26 cellular contexts compared by ENCODE assay signal in the genomic region with DNA sequence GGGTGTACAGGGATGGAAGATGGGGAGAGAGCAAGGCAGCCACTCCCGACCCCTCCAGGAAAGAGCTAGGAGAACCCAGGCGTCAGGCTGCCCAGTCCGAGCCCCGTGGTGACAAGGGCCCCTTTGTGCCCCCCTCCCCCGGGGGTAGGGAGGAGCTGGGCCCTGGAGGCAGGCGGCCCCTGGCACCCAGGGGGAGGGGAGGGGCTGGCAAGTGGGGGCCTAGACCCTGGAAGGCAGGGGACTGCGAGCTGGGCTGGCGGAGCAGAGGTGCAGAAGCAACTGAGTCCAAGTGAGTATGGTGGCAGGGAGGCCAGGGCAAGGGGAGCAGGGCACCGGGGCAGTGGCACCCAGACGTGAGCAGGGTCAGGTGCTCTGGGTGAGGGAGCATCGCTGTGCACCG. TPM values are rescaled to one million over a fixed set of nuclear protein-coding genes. Genes with fewer than 3 reads are reported as not detected.
DNase-seq lines count a peak whose midpoint lies in the region; ATAC-seq, FAIRE-seq and TF ChIP-seq lines count a peak whose summit lies in the region.
"Had no signal": no experiment of that assay in that cellular context is flagged by ENCODE, and none has a peak within 500 bp of the region (broad histone marks: within the 10 kb centered on the region; RNA-seq: fewer than 3 reads in every experiment).

A gene with protein sequence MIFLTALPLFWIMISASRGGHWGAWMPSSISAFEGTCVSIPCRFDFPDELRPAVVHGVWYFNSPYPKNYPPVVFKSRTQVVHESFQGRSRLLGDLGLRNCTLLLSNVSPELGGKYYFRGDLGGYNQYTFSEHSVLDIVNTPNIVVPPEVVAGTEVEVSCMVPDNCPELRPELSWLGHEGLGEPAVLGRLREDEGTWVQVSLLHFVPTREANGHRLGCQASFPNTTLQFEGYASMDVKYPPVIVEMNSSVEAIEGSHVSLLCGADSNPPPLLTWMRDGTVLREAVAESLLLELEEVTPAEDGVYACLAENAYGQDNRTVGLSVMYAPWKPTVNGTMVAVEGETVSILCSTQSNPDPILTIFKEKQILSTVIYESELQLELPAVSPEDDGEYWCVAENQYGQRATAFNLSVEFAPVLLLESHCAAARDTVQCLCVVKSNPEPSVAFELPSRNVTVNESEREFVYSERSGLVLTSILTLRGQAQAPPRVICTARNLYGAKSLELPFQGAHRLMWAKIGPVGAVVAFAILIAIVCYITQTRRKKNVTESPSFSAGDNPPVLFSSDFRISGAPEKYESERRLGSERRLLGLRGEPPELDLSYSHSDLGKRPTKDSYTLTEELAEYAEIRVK (plus strand): TSS at position 246 of the 400 bp plus-strand sequence. CDS start 3,248 bp downstream, outside the sequence.

- H3K79me2 ChIP-seq in PC-9 (ENCODE audit: low read depth) = no peaks in the 10 kb centered on the region
- H3K79me2 ChIP-seq in neural progenitor cell (ENCODE audit: low read depth) = no peaks in the 10 kb centered on the region

- no peaks in the 10 kb centered on the region for H3K9me3 ChIP-seq in PC-9 (ENCODE audit: insufficient read depth, low read depth)
- H3K9me3 ChIP-seq in neural progenitor cell (ENCODE audit: low read depth) = no peaks in the 10 kb centered on the region
- H3K9me3 ChIP-seq: prostate gland, tibial artery had no signal

- peak within 1 kb of the TSS; percentile 25 for H3K27ac Mint-ChIP-seq in neural progenitor cell
- H3K27ac Mint-ChIP-seq: activated CD8-positive, alpha-beta memory T cell treated with anti-CD3 and anti-CD28 coated beads, Interleukin-2, amount 10 ng/mL, durations not matched to agents 7 days and 5 days; activated naive CD8-positive, alpha-beta T cell; memory B cell; T-helper 1 cell treated with Interleukin-12 subunit alpha and Interleukin-12 subunit beta and Interleukin-4 antibody, amounts not matched to agents 30 μg/mL and 1 μg/mL, for 36 hours had no signal

- no peak for TF ChIP-seq CTCF in PC-9 (conservative IDR thresholded peaks at IDR 0.05)
- no peak for TF ChIP-seq CTCF in neural progenitor cell (IDR thresholded peaks at IDR 0.05)

- H3K36me3 ChIP-seq in PC-9 (ENCODE audit: low read depth) = no peaks in the 10 kb centered on the region
- no peaks in the 10 kb centered on the region for H3K36me3 ChIP-seq in neural progenitor cell
- H3K36me3 ChIP-seq: prostate gland, tibial artery had no signal

- H3F3A ChIP-seq in PC-9 (ENCODE audit: insufficient read depth, low read depth) (peaks cover 20% of the 10 kb centered on the region; the same call in 1 of the 2 replicates), neural progenitor cell (ENCODE audit: low read depth) (peaks cover 7% of the 10 kb centered on the region)

- H3K27me3 Mint-ChIP-seq in neural progenitor cell (ENCODE audit: insufficient read depth, low read depth) = peaks cover 12% of the 10 kb centered on the region
- H3K27me3 Mint-ChIP-seq: activated CD8-positive, alpha-beta memory T cell treated with anti-CD3 and anti-CD28 coated beads, Interleukin-2, amount 10 ng/mL, durations not matched to agents 7 days and 5 days; activated naive CD8-positive, alpha-beta T cell had no signal

- H4K20me1 ChIP-seq in PC-9 (ENCODE audit: insufficient read depth) (no peaks in the 10 kb centered on the region), neural progenitor cell (ENCODE audit: low read depth) (no peaks in the 10 kb centered on the region)

- H3K27me3 ChIP-seq in PC-9 (ENCODE audit: insufficient read depth, low read depth) (0 out of 2 replicates have a peak, but pooled peaks cover 3% of the 10 kb centered on the region), neural progenitor cell (no peaks in the 10 kb centered on the region)

- FAIRE-seq in frontal cortex (lab: Jason Lieb, UNC) = no peak
- FAIRE-seq: GM19239, RCC 7860 had no signal

- no peaks in the 10 kb centered on the region for H3K9me3 Mint-ChIP-seq in neural progenitor cell
- H3K9me3 Mint-ChIP-seq: memory B cell; T-helper 1 cell treated with Interleukin-12 subunit alpha and Interleukin-12 subunit beta and Interleukin-4 antibody, amounts not matched to agents 30 μg/mL and 1 μg/mL, for 36 hours had no signal

- H3K4me1 Mint-ChIP-seq in neural progenitor cell = peaks cover 3% of the 10 kb centered on the region

- ATAC-seq in GM18858 (IDR thresholded peaks at IDR 0.05; ENCODE audit: unreplicated experiment) = no peak
- ATAC-seq: activated CD8-positive, alpha-beta memory T cell treated with anti-CD3 and anti-CD28 coated beads, Interleukin-2, amount 10 ng/mL, durations not matched to agents 7 days and 5 days; foreskin keratinocyte had no signal

- H3K4me2 ChIP-seq in PC-9 (no peak within 1 kb of the TSS), neural progenitor cell (no peak within 1 kb of the TSS)

- H3K27ac ChIP-seq in PC-9 (no peak within 1 kb of the TSS), neural progenitor cell (no peak within 1 kb of the TSS), temporal lobe (ENCODE audit: low read depth, low read length) (peak within 1 kb of the TSS; percentile 100)
- H3K27ac ChIP-seq: foreskin keratinocyte, prostate gland, skin epidermis, tibial artery had no signal

- H3K36me3 Mint-ChIP-seq in neural progenitor cell = no peaks in the 10 kb centered on the region
- H3K36me3 Mint-ChIP-seq: activated CD8-positive, alpha-beta memory T cell treated with anti-CD3 and anti-CD28 coated beads, Interleukin-2, amount 10 ng/mL, durations not matched to agents 7 days and 5 days; activated naive CD8-positive, alpha-beta T cell; memory B cell had no signal

- peaks cover 11% of the 10 kb centered on the region; the same call in 1 of the 2 replicates for H3K4me1 ChIP-seq in PC-9 (replicated peaks; ENCODE audit: insufficient read depth)
- H3K4me1 ChIP-seq in neural progenitor cell = peaks cover 8% of the 10 kb centered on the region
- H3K4me1 ChIP-seq: foreskin keratinocyte, prostate gland, tibial artery had no signal

- POLR2A ChIA-PET in PC-9 (lab: Charles Lee; ENCODE audit: unreplicated experiment) = no interaction called here

- H3K9me2 ChIP-seq in PC-9 (ENCODE audit: insufficient read depth) = no peaks in the 10 kb centered on the region

- H3K9ac ChIP-seq in neural progenitor cell = no peak within 1 kb of the TSS

- H3K4me3 ChIP-seq in PC-9 (no peak within 1 kb of the TSS), neural progenitor cell (no peak within 1 kb of the TSS)
- H3K4me3 ChIP-seq: prostate gland, skin epidermis, tibial artery had no signal

- CTCF ChIA-PET in PC-9 (lab: Charles Lee) = interaction anchor here (0.7 kb wide), 1 partner anchor 15 kb away, joined by 3 read pairs; no protein-coding TSS in a partner anchor

- intact Hi-C loops in PC-9 (cut with micrococcal nuclease; ENCODE audit: unreplicated experiment) = no loop called here

- no TSS peak for BruUV-seq in PC-9 (replicated peaks; lab: Mats Ljungman, UMichigan)

- DNase-seq in PC-9 (no peak), frontal cortex (ENCODE audit: low spot score in 2 of 2) (peak; percentile 61 to 78), neural progenitor cell (ENCODE audit: low spot score) (no peak), DMS79 (lab: John Stamatoyannopoulos, UW) (no peak), SHP77 treated with DMSO at 0.1 percent for 48 hours (lab: John Stamatoyannopoulos, UW) (no peak), NCI-H69 (lab: John Stamatoyannopoulos, UW) (no peak)
- DNase-seq: activated CD4-positive, alpha-beta T cell treated with anti-CD3 and anti-CD28 coated beads for 48 hours; activated CD8-positive, alpha-beta memory T cell treated with anti-CD3 and anti-CD28 coated beads, Interleukin-2, amount 10 ng/mL, durations not matched to agents 7 days and 5 days; DND-41; effector CD8-positive, alpha-beta T cell; foreskin keratinocyte; NCI-H2081 treated with DMSO at 0.1 percent for 48 hours; stimulated activated CD4-positive, alpha-beta T cell treated with anti-CD3 and anti-CD28 coated beads, Interleukin-2, amount 100 ng/mL, for 24 hours; stimulated activated naive CD4-positive, alpha-beta T cell; tibial artery had no signal

- no peak within 1 kb of the TSS for H2AFZ ChIP-seq in PC-9
- no peak within 1 kb of the TSS for H2AFZ ChIP-seq in neural progenitor cell (replicated peaks)

- H3K4me3 Mint-ChIP-seq in neural progenitor cell = peak within 1 kb of the TSS; percentile 35
- H3K4me3 Mint-ChIP-seq: activated CD8-positive, alpha-beta memory T cell treated with anti-CD3 and anti-CD28 coated beads, Interleukin-2, amount 10 ng/mL, durations not matched to agents 7 days and 5 days; activated naive CD8-positive, alpha-beta T cell; memory B cell; T-helper 1 cell treated with Interleukin-12 subunit alpha and Interleukin-12 subunit beta and Interleukin-4 antibody, amounts not matched to agents 30 μg/mL and 1 μg/mL, for 36 hours had no signal

RNA-seq across cellular contexts. Expression of the gene that starts here (rescaled TPM):
- 13.4 and 15.3 TPM in 2 replicates for total RNA-seq in PC-9 (2021)
- not detected for total RNA-seq in frontal cortex
- total RNA-seq in neural progenitor cell (ENCODE audit: low replicate concordance) = not detected in 2 replicates
- 0.49 TPM for total RNA-seq in temporal lobe
- total RNA-seq: chondrocyte, foreskin keratinocyte, NCI-H460 had no signal

Comparison
In these comparisons a context has a peak if more than half of its experiments do, and no peak if none do; other contexts are left out.
1. Peak in DNase-seq in frontal cortex; RNA of the gene not detected or under 1 TPM.